ENCODE assay signal across 32 cellular contexts in genomic region chr1:114289321-114289720, GRCh38.
"Had no signal": no experiment of that assay in that cellular context is flagged by ENCODE, and none has a peak within 500 bp of the region (broad histone marks: within the 10 kb centered on the region; RNA-seq: fewer than 3 reads in every experiment).

No MANE protein-coding gene starts in this region.

- H3K27ac ChIP-seq: ascending aorta, breast epithelium, coronary artery, esophagus squamous epithelium, gastroesophageal sphincter, heart right ventricle had no signal

- H3K4me1 Mint-ChIP-seq: activated CD4-positive, alpha-beta T cell treated with anti-CD3 and anti-CD28 coated beads, Interleukin-2, amount 10 ng/mL, durations not matched to agents 24 days and 14 days; activated CD8-positive, alpha-beta memory T cell treated with anti-CD3 and anti-CD28 coated beads, Interleukin-2, amount 10 ng/mL, durations not matched to agents 7 days and 5 days; activated naive CD4-positive, alpha-beta T cell treated with anti-CD3 and anti-CD28 coated beads, Interleukin-2, amount 10 ng/mL, durations not matched to agents 7 days and 5 days; activated naive CD8-positive, alpha-beta T cell treated with anti-CD3 and anti-CD28 coated beads, Interleukin-2, amount 10 ng/mL, durations not matched to agents 7 days and 5 days had no signal

- H3K4me1 ChIP-seq: ascending aorta, breast epithelium, esophagus squamous epithelium, gastroesophageal sphincter, heart right ventricle had no signal

- H3K27me3 ChIP-seq: ascending aorta, breast epithelium, gastroesophageal sphincter had no signal

- H3K27me3 Mint-ChIP-seq: activated CD4-positive, alpha-beta memory T cell treated with anti-CD3 and anti-CD28 coated beads for 36 hours; activated CD4-positive, alpha-beta T cell treated with anti-CD3 and anti-CD28 coated beads for 36 hours; activated CD4-positive, alpha-beta T cell treated with anti-CD3 and anti-CD28 coated beads, Interleukin-2, amount 10 ng/mL, durations not matched to agents 24 days and 14 days; activated CD8-positive, alpha-beta memory T cell treated with anti-CD3 and anti-CD28 coated beads, Interleukin-2, amount 10 ng/mL, durations not matched to agents 7 days and 5 days; central memory CD8-positive, alpha-beta T cell; effector memory CD8-positive, alpha-beta T cell; T-cell had no signal

- H3K36me3 ChIP-seq: ascending aorta, breast epithelium, esophagus squamous epithelium, gastroesophageal sphincter, heart right ventricle had no signal

- H3K27ac Mint-ChIP-seq: activated CD4-positive, alpha-beta memory T cell treated with anti-CD3 and anti-CD28 coated beads for 36 hours; activated CD4-positive, alpha-beta T cell treated with anti-CD3 and anti-CD28 coated beads for 36 hours; activated CD4-positive, alpha-beta T cell treated with anti-CD3 and anti-CD28 coated beads, Interleukin-2, amount 10 ng/mL, durations not matched to agents 24 days and 14 days; activated CD8-positive, alpha-beta memory T cell treated with anti-CD3 and anti-CD28 coated beads, Interleukin-2, amount 10 ng/mL, durations not matched to agents 7 days and 5 days; activated CD8-positive, alpha-beta T cell treated with anti-CD3 and anti-CD28 coated beads, Interleukin-2, amount 10 ng/mL, durations not matched to agents 7 days and 5 days; activated naive CD4-positive, alpha-beta T cell treated with anti-CD3 and anti-CD28 coated beads, Interleukin-2, amount 10 ng/mL, durations not matched to agents 7 days and 5 days; activated naive CD4-positive, alpha-beta T cell treated with anti-CD3 and anti-CD28 coated beads, Interleukin-2, amount 50 U/mL, for 72 hours; activated naive CD8-positive, alpha-beta T cell treated with anti-CD3 and anti-CD28 coated beads, Interleukin-2, amount 10 ng/mL, durations not matched to agents 7 days and 5 days; activated T-cell treated with anti-CD3 and anti-CD28 coated beads, Interleukin-2, amount 50 U/mL, for 72 hours; effector memory CD8-positive, alpha-beta T cell; T-cell; T-helper 17 cell; T-helper 2 cell treated with Interferon-gamma antibody and Interleukin-4, amounts not matched to agents 5 μg/mL and 100 μg/mL, for 36 hours had no signal

- H3K9me3 ChIP-seq: ascending aorta, breast epithelium, esophagus squamous epithelium, gastroesophageal sphincter, heart right ventricle had no signal

- H3K36me3 Mint-ChIP-seq: activated CD4-positive, alpha-beta memory T cell treated with anti-CD3 and anti-CD28 coated beads for 36 hours; activated CD8-positive, alpha-beta memory T cell treated with anti-CD3 and anti-CD28 coated beads, Interleukin-2, amount 10 ng/mL, durations not matched to agents 7 days and 5 days; activated naive CD4-positive, alpha-beta T cell treated with anti-CD3 and anti-CD28 coated beads, Interleukin-2, amount 10 ng/mL, durations not matched to agents 7 days and 5 days; activated naive CD4-positive, alpha-beta T cell treated with anti-CD3 and anti-CD28 coated beads, Interleukin-2, amount 50 U/mL, for 72 hours; activated naive CD8-positive, alpha-beta T cell treated with anti-CD3 and anti-CD28 coated beads, Interleukin-2, amount 10 ng/mL, durations not matched to agents 7 days and 5 days; brain; T-cell had no signal

- H3K4me3 ChIP-seq: ascending aorta, breast epithelium, coronary artery, esophagus squamous epithelium, gastroesophageal sphincter, heart right ventricle had no signal

- DNase-seq: activated CD4-positive, alpha-beta memory T cell treated with anti-CD3 and anti-CD28 coated beads for 36 hours; activated CD4-positive, alpha-beta T cell treated with anti-CD3 and anti-CD28 coated beads for 36 hours; activated CD4-positive, alpha-beta T cell treated with anti-CD3 and anti-CD28 coated beads, Interleukin-2, amount 10 ng/mL, durations not matched to agents 24 days and 14 days; activated CD4-positive, CD25-positive, alpha-beta regulatory T cell; activated CD4-positive, CD25-positive, alpha-beta regulatory T cell treated with anti-CD3 and anti-CD28 coated beads, Interleukin-2, amount 50 U/mL, for 72 hours; activated CD8-positive, alpha-beta memory T cell treated with anti-CD3 and anti-CD28 coated beads, Interleukin-2, amount 10 ng/mL, durations not matched to agents 7 days and 5 days; activated CD8-positive, alpha-beta memory T cell treated with anti-CD3 and anti-CD28 coated beads, Interleukin-2, amount 50 U/mL, for 4 hours; activated CD8-positive, alpha-beta T cell treated with anti-CD3 and anti-CD28 coated beads, Interleukin-2, amount 10 ng/mL, durations not matched to agents 7 days and 5 days; activated gamma-delta T cell; activated naive CD4-positive, alpha-beta T cell; activated naive CD4-positive, alpha-beta T cell treated with anti-CD3 and anti-CD28 coated beads, Interleukin-2, amount 10 ng/mL, durations not matched to agents 7 days and 5 days; activated naive CD8-positive, alpha-beta T cell treated with anti-CD3 and anti-CD28 coated beads, Interleukin-2, amount 10 ng/mL, durations not matched to agents 7 days and 5 days; activated T-cell treated with anti-CD3 and anti-CD28 coated beads, Interleukin-2, amount 50 U/mL, for 1 hour; activated T-cell treated with anti-CD3 and anti-CD28 coated beads, Interleukin-2, amount 50 U/mL, for 72 hours; dermis blood vessel endothelial cell; effector CD4-positive, alpha-beta T cell; effector memory CD8-positive, alpha-beta T cell; erythroblast; esophagus squamous epithelium; foreskin melanocyte; heart right ventricle; T-cell; T-helper 17 cell; T1000 had no signal

- H3K9me3 Mint-ChIP-seq: activated CD4-positive, alpha-beta memory T cell treated with anti-CD3 and anti-CD28 coated beads for 36 hours; activated CD4-positive, alpha-beta T cell treated with anti-CD3 and anti-CD28 coated beads, Interleukin-2, amount 10 ng/mL, durations not matched to agents 24 days and 14 days; activated naive CD4-positive, alpha-beta T cell treated with anti-CD3 and anti-CD28 coated beads, Interleukin-2, amount 10 ng/mL, durations not matched to agents 7 days and 5 days; activated naive CD4-positive, alpha-beta T cell treated with anti-CD3 and anti-CD28 coated beads, Interleukin-2, amount 50 U/mL, for 72 hours; activated naive CD8-positive, alpha-beta T cell treated with anti-CD3 and anti-CD28 coated beads, Interleukin-2, amount 10 ng/mL, durations not matched to agents 7 days and 5 days; activated T-cell treated with anti-CD3 and anti-CD28 coated beads, Interleukin-2, amount 50 U/mL, for 72 hours; brain; central memory CD8-positive, alpha-beta T cell; effector memory CD8-positive, alpha-beta T cell; T-cell; T-helper 2 cell treated with Interferon-gamma antibody and Interleukin-4, amounts not matched to agents 5 μg/mL and 100 μg/mL, for 36 hours had no signal

- H3K4me3 Mint-ChIP-seq: activated CD4-positive, alpha-beta memory T cell treated with anti-CD3 and anti-CD28 coated beads for 36 hours; activated CD4-positive, alpha-beta T cell treated with anti-CD3 and anti-CD28 coated beads for 36 hours; activated CD4-positive, alpha-beta T cell treated with anti-CD3 and anti-CD28 coated beads, Interleukin-2, amount 10 ng/mL, durations not matched to agents 24 days and 14 days; activated CD8-positive, alpha-beta memory T cell treated with anti-CD3 and anti-CD28 coated beads, Interleukin-2, amount 10 ng/mL, durations not matched to agents 7 days and 5 days; activated CD8-positive, alpha-beta T cell treated with anti-CD3 and anti-CD28 coated beads, Interleukin-2, amount 10 ng/mL, durations not matched to agents 7 days and 5 days; activated naive CD4-positive, alpha-beta T cell treated with anti-CD3 and anti-CD28 coated beads, Interleukin-2, amount 10 ng/mL, durations not matched to agents 7 days and 5 days; activated naive CD8-positive, alpha-beta T cell treated with anti-CD3 and anti-CD28 coated beads, Interleukin-2, amount 10 ng/mL, durations not matched to agents 7 days and 5 days; activated T-cell treated with anti-CD3 and anti-CD28 coated beads, Interleukin-2, amount 50 U/mL, for 72 hours; brain; central memory CD8-positive, alpha-beta T cell; effector memory CD8-positive, alpha-beta T cell; T-cell; T-helper 17 cell; T-helper 2 cell treated with Interferon-gamma antibody and Interleukin-4, amounts not matched to agents 5 μg/mL and 100 μg/mL, for 36 hours had no signal
